Comparison of ENCODE assay signal across 1 cellular context in the genomic region with DNA sequence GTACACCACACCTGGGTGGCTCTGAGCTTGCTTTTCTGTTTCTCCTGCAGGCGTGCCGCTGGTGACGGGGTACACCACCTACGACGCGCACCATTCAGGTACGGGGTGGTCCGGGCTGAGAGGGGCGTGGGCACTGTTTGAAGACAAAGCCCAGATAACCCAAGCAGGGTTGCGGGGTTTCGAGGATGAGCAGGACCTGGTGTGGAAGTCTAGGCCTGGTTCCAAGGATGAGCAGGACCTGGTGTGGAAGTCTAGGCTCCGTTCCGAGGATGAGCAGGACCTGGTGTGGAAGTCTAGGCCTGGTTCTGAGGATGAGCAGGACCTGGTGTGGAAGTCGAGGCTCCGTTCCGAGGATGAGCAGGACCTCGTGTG.
TF ChIP-seq lines count a peak whose summit lies in the region.

No MANE protein-coding gene starts in this region.

TF ChIP-seq in SK-N-SH treated with all-trans-retinoic acid at 6 μM for 48 hours, 23 proteins besides CTCF, POLR2A, EP300 and RAD21 (continued from another document):
- TF ChIP-seq, protein P1, sequence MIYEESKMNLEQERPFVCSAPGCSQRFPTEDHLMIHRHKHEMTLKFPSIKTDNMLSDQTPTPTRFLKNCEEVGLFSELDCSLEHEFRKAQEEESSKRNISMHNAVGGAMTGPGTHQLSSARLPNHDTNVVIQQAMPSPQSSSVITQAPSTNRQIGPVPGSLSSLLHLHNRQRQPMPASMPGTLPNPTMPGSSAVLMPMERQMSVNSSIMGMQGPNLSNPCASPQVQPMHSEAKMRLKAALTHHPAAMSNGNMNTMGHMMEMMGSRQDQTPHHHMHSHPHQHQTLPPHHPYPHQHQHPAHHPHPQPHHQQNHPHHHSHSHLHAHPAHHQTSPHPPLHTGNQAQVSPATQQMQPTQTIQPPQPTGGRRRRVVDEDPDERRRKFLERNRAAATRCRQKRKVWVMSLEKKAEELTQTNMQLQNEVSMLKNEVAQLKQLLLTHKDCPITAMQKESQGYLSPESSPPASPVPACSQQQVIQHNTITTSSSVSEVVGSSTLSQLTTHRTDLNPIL (CRISPR knock-in tag; IDR thresholded peaks at IDR 0.05; ENCODE audit: low read depth): no peak
- TF ChIP-seq TCF4 (CRISPR knock-in tag; IDR thresholded peaks at IDR 0.05; ENCODE audit: borderline replicate concordance) (no peak), BACH2 (CRISPR knock-in tag; IDR thresholded peaks at IDR 0.05; ENCODE audit: borderline replicate concordance) (no peak)
- TF ChIP-seq, protein P2, sequence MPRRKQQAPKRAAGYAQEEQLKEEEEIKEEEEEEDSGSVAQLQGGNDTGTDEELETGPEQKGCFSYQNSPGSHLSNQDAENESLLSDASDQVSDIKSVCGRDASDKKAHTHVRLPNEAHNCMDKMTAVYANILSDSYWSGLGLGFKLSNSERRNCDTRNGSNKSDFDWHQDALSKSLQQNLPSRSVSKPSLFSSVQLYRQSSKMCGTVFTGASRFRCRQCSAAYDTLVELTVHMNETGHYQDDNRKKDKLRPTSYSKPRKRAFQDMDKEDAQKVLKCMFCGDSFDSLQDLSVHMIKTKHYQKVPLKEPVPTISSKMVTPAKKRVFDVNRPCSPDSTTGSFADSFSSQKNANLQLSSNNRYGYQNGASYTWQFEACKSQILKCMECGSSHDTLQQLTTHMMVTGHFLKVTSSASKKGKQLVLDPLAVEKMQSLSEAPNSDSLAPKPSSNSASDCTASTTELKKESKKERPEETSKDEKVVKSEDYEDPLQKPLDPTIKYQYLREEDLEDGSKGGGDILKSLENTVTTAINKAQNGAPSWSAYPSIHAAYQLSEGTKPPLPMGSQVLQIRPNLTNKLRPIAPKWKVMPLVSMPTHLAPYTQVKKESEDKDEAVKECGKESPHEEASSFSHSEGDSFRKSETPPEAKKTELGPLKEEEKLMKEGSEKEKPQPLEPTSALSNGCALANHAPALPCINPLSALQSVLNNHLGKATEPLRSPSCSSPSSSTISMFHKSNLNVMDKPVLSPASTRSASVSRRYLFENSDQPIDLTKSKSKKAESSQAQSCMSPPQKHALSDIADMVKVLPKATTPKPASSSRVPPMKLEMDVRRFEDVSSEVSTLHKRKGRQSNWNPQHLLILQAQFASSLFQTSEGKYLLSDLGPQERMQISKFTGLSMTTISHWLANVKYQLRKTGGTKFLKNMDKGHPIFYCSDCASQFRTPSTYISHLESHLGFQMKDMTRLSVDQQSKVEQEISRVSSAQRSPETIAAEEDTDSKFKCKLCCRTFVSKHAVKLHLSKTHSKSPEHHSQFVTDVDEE (CRISPR knock-in tag; IDR thresholded peaks at IDR 0.05): no peak
